8 cellular contexts compared by ENCODE assay signal in the genomic region with DNA sequence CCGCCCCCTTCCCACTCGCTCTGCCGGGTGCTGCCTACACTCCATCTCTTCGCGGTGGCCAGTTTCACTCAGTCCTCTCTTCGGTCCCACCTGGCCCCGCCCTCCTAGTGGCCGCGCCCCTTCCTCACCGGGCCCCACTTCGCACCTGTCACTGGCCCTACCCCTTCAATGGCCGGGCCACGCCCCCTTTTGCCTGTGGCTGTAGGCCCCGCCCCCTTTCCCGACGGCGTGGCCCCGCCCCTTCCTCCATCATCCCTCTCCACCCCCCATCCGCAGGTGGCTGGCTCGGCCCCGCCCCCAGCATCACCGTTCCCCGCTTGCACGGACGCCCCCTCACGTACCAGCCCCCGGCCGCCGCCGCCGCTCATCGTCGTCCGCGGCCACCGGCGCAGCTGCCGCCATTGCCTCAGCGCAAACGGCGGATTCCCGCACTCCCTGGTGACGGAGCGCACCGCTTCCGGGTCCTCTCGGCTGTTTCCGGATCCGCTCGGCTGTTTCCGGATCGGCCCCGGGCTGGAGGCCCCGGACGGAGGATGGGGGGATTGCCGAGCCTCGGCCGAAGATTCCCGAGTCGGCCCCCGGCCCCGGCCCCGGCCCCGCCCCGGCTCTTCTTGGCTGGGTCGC. TPM values are rescaled to one million over a fixed set of nuclear protein-coding genes. Genes with fewer than 3 reads are reported as not detected.
DNase-seq lines count a peak whose midpoint lies in the region; ATAC-seq and TF ChIP-seq lines count a peak whose summit lies in the region.

A gene with protein sequence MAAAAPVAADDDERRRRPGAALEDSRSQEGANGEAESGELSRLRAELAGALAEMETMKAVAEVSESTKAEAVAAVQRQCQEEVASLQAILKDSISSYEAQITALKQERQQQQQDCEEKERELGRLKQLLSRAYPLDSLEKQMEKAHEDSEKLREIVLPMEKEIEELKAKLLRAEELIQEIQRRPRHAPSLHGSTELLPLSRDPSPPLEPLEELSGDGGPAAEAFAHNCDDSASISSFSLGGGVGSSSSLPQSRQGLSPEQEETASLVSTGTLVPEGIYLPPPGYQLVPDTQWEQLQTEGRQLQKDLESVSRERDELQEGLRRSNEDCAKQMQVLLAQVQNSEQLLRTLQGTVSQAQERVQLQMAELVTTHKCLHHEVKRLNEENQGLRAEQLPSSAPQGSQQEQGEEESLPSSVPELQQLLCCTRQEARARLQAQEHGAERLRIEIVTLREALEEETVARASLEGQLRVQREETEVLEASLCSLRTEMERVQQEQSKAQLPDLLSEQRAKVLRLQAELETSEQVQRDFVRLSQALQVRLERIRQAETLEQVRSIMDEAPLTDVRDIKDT (minus strand): TSS at position 477 of the 624 bp plus-strand sequence. CDS start 75 bp downstream, at position 402.

- TF ChIP-seq CTCF in body of pancreas (IDR thresholded peaks at IDR 0.05) (peak in 1 of 7 experiments; percentile 7), gastrocnemius medialis (IDR thresholded peaks at IDR 0.05 in 4 of 5, conservative IDR thresholded peaks at IDR 0.05 in 1 of 5) (no peak)

- TF ChIP-seq POLR2A in body of pancreas (IDR thresholded peaks at IDR 0.05): no peak
- TF ChIP-seq POLR2A in gastrocnemius medialis (IDR thresholded peaks at IDR 0.05): peak; percentile 63 to 69

- no peaks in the 10 kb centered on the region for H3K27me3 ChIP-seq in body of pancreas
- H3K27me3 ChIP-seq in gastrocnemius medialis: no peaks in the 10 kb centered on the region

- H3K4me1 ChIP-seq in body of pancreas (peaks cover 25% of the 10 kb centered on the region), gastrocnemius medialis (peaks cover 9% of the 10 kb centered on the region in 2 donors)

- intact Hi-C loops in body of pancreas (cut with DNase I): no loop called here
- intact Hi-C loops in gastrocnemius medialis (cut with DNase I; ENCODE audit: low total_unique reads): loop anchor here (1.0 to 2.0 kb wide), 4 partner anchors 25 to 102 kb away; a partner anchor contains a TSS

- in situ Hi-C loops in gastrocnemius medialis (cut with MboI; ENCODE audit: low sequenced_read_pairs in 4 of 4): no loop called here

- no peaks in the 10 kb centered on the region for H3K9me3 ChIP-seq in body of pancreas
- H3K9me3 ChIP-seq in gastrocnemius medialis: no peaks in the 10 kb centered on the region

- H3K27ac ChIP-seq in body of pancreas (peak within 1 kb of the TSS; percentile 84 to 100 (median 97)), gastrocnemius medialis (peak within 1 kb of the TSS; percentile 83 to 99 (median 94))

- H3K4me3 ChIP-seq in body of pancreas (peak within 1 kb of the TSS; percentile 48 to 81), gastrocnemius medialis (peak within 1 kb of the TSS; percentile 67 to 99 (median 86))

- peak; percentile 45 for ATAC-seq in HG03064 (IDR thresholded peaks at IDR 0.05; ENCODE audit: low read depth, unreplicated experiment)
- peak; percentile 93 for ATAC-seq in body of pancreas
- ATAC-seq in gastrocnemius medialis: peak; percentile 91 to 96

- DNase-seq in SIG-M5 treated with dmso at 0.1 percent for 504 hours (lab: John Stamatoyannopoulos, UW; ENCODE audit: unreplicated experiment) (peak; percentile 84), SIG-M5 (lab: John Stamatoyannopoulos, UW) (no peak), NCI-H2107 (lab: John Stamatoyannopoulos, UW) (peak; percentile 96), UCSD-AML1 (lab: John Stamatoyannopoulos, UW; ENCODE audit: unreplicated experiment) (peak; percentile 95), body of pancreas (peak; percentile 99 to 100 (median 99)), iPS DF 4.7 (ENCODE audit: extremely low read depth, low spot score) (peak; percentile 64), gastrocnemius medialis (peak; percentile 77 to 89)

- H3K36me3 ChIP-seq in body of pancreas (replicated peaks in 1 of 2; ENCODE audit: insufficient read depth in 1 of 2, low read depth in 2 of 2): no peaks in the 10 kb centered on the region
- H3K36me3 ChIP-seq in gastrocnemius medialis: no peaks in the 10 kb centered on the region

- WGBS in body of pancreas, 2 donors: 0 to 2% methylated on average over 18 to 38 of the region's 66 CpGs

RNA-seq across cellular contexts. Expression of the gene that starts here (rescaled TPM):
- total RNA-seq in body of pancreas: 100 to 1,000 TPM in 1 of 2 donors, 10 to 100 TPM in 1; 27.2 to 118 TPM
- 10 to 100 TPM in 1 of 4 donors, 1 to 10 TPM in 3; 2.9 to 13.9 (median 6.4) TPM for total RNA-seq in gastrocnemius medialis

Comparison
In these comparisons a context has a peak if more than half of its experiments do, and no peak if none do; other contexts are left out.
1. POLR2A ChIP-seq: peak in gastrocnemius medialis (2 of 2); none in body of pancreas (0 of 3).
2. Peak in every context shown above with its lines, with median percentiles within 50 percentile points of each other: ATAC-seq.